In the genomic region with DNA sequence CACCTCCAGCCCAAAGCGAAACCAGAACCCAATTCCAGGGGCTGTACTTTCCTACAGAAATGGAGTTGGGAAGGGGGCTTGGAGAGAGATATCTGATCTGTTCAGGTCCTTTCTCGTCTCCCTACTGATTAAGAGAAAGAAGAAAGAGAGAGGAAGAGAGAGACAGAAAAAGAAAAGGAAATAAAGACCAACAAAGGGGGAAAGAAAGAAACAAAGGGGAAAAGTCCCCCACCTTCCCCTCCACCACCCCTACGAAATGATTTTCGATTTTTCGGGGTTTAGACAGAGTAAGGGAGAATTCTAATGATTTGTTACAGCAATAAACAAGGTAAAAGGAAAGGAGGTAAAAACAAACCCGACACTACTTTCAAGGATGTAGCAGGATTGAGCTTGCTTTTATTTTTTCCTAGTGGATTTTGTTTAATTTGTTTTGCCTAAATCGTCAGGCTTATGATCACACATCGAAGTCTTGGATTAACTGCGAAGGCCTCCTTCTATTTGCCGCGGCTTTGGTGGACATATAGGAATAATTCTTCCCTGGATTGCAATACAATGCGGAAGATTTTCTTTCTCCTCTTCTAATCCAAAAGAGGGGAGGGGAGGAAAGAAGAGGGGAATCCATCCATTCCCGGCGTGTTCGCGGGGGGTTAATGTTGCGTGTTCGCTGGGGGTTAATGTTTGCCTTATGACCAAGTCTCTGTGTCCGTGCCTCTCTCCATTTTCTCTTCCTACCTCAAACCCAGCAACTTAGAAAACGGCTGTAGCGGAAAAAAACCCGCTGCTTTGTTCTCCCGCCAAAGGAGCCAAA, we compare ENCODE assay signal across 11 cellular contexts. TPM values are rescaled to one million over a fixed set of nuclear protein-coding genes. Genes with fewer than 3 reads are reported as not detected.
DNase-seq lines count a peak whose midpoint lies in the region; TF ChIP-seq lines count a peak whose summit lies in the region.
"Had no signal": no experiment of that assay in that cellular context is flagged by ENCODE, and none has a peak within 500 bp of the region (broad histone marks: within the 10 kb centered on the region; RNA-seq: fewer than 3 reads in every experiment).

No MANE protein-coding gene starts in this region.

- no peaks in the 10 kb centered on the region for H3K9me3 Mint-ChIP-seq in Caco-2 (ENCODE audit: unreplicated experiment)
- H3K9me3 Mint-ChIP-seq in progenitor cell of endocrine pancreas (ENCODE audit: low read depth) = no peaks in the 10 kb centered on the region
- no peaks in the 10 kb centered on the region for H3K9me3 Mint-ChIP-seq in nephron progenitor cell

- peaks cover 12% of the 10 kb centered on the region for H3K36me3 Mint-ChIP-seq in Caco-2 (ENCODE audit: insufficient read depth, unreplicated experiment)
- H3K36me3 Mint-ChIP-seq in progenitor cell of endocrine pancreas (ENCODE audit: insufficient read depth) = no peaks in the 10 kb centered on the region
- no peaks in the 10 kb centered on the region for H3K36me3 Mint-ChIP-seq in nephron progenitor cell (ENCODE audit: low read depth)

- POLR2A ChIA-PET in Caco-2 (lab: Charles Lee) = no interaction called here

- peak overlapping the region; percentile 2 for H3K4me3 Mint-ChIP-seq in Caco-2 (ENCODE audit: unreplicated experiment)
- H3K4me3 Mint-ChIP-seq in progenitor cell of endocrine pancreas (ENCODE audit: low read depth) = no peak overlapping the region
- no peak overlapping the region for H3K4me3 Mint-ChIP-seq in nephron progenitor cell

- H3K27me3 Mint-ChIP-seq in Caco-2 (ENCODE audit: insufficient read depth, unreplicated experiment) (no peaks in the 10 kb centered on the region), progenitor cell of endocrine pancreas (peaks cover 93% of the 10 kb centered on the region), nephron progenitor cell (ENCODE audit: low read depth, poor library complexity) (peaks cover 96% of the 10 kb centered on the region)

- TF ChIP-seq CTCF in Caco-2 (IDR thresholded peaks at IDR 0.05; ENCODE audit: insufficient read depth in 1 of 2, low read depth in 1 of 2, low read length in 1 of 2, severe bottlenecking in 1 of 2, unreplicated experiment in 1 of 2) (no peak), Peyer's patch (IDR thresholded peaks at IDR 0.05) (no peak), progenitor cell of endocrine pancreas (IDR thresholded peaks at IDR 0.05; ENCODE audit: unreplicated experiment) (no peak), nephron progenitor cell (IDR thresholded peaks at IDR 0.05) (no peak)

- peak overlapping the region in 3 of 4 donors; percentile 12 to 67 (median 54) for H3K27ac ChIP-seq in Peyer's patch

- DNase-seq in Caco-2 = no peak
- DNase-seq in Peyer's patch = no peak
- DNase-seq in progenitor cell of endocrine pancreas (ENCODE audit: low spot score, unreplicated experiment) = no peak
- DNase-seq in GF-D8 (lab: John Stamatoyannopoulos, UW) = no peak
- no peak for DNase-seq in nephron progenitor cell
- no peak for DNase-seq in cortex of kidney (lab: John Stamatoyannopoulos, UW)
- no peak for DNase-seq in CD1c-positive myeloid dendritic cell (ENCODE audit: extremely low spot score)
- DNase-seq: NCI-H1417 treated with DMSO at 0.1 percent for 48 hours; stimulated activated CD4-positive, alpha-beta T cell treated with anti-CD3 and anti-CD28 coated beads, Interleukin-12 subunit alpha, Interleukin-12 subunit beta, amount 100 ng/mL, for 4 hours; testis had no signal

- H3K9ac ChIP-seq in iPS-15b (ENCODE audit: low read depth, low read length) = no peak overlapping the region

- BruUV-seq in Caco-2 (replicated peaks; lab: Mats Ljungman, UMichigan) = no TSS peak

- TF ChIP-seq POLR2A in Peyer's patch (IDR thresholded peaks at IDR 0.05) = no peak

- H3K27ac Mint-ChIP-seq in Caco-2 (ENCODE audit: unreplicated experiment) (no peak overlapping the region), progenitor cell of endocrine pancreas (peak overlapping the region; percentile 58), nephron progenitor cell (no peak overlapping the region)

- intact Hi-C loops in Caco-2 (cut with micrococcal nuclease; ENCODE audit: unreplicated experiment) = no loop called here

- H3K4me3 ChIP-seq in Caco-2 (ENCODE audit: low read depth, low read length) (no peak overlapping the region), Peyer's patch (peak overlapping the region in 3 of 4 donors; percentile 1 to 42 (median 34)), iPS-15b (ENCODE audit: low read depth, low read length) (peak overlapping the region; percentile 45)

- H3K9me3 ChIP-seq in Caco-2 = no peaks in the 10 kb centered on the region
- H3K9me3 ChIP-seq in Peyer's patch = no peaks in the 10 kb centered on the region
- no peaks in the 10 kb centered on the region for H3K9me3 ChIP-seq in iPS-15b (ENCODE audit: control insufficient read depth, insufficient read depth, low read length)
- H3K9me3 ChIP-seq: testis had no signal

- H3K4me1 ChIP-seq in Caco-2 = 0 out of 2 replicates have a peak, but pooled peaks cover 3% of the 10 kb centered on the region
- peaks cover 4 to 39% (median 12%) of the 10 kb centered on the region in 4 donors for H3K4me1 ChIP-seq in Peyer's patch
- peaks cover 16% of the 10 kb centered on the region for H3K4me1 ChIP-seq in iPS-15b (ENCODE audit: control insufficient read depth, insufficient read depth, low read length)

- no peaks in the 10 kb centered on the region for H3K36me3 ChIP-seq in Caco-2 (ENCODE audit: control insufficient read depth, insufficient read depth, low read length)
- H3K36me3 ChIP-seq in Peyer's patch = no peaks in the 10 kb centered on the region
- no peaks in the 10 kb centered on the region for H3K36me3 ChIP-seq in iPS-15b (ENCODE audit: control insufficient read depth, insufficient read depth, low read length)

- H3K4me1 Mint-ChIP-seq in Caco-2 (ENCODE audit: low read depth, unreplicated experiment) (peaks cover 8% of the 10 kb centered on the region), progenitor cell of endocrine pancreas (ENCODE audit: low read depth) (peaks cover 9% of the 10 kb centered on the region), nephron progenitor cell (peaks cover 31% of the 10 kb centered on the region)

- H3K27me3 ChIP-seq in Caco-2 (replicated peaks; ENCODE audit: control insufficient read depth, insufficient read depth, low read length) = no peaks in the 10 kb centered on the region
- H3K27me3 ChIP-seq in Peyer's patch = peaks cover 0 to 61% of the 10 kb centered on the region in 2 donors
- H3K27me3 ChIP-seq in iPS-15b (ENCODE audit: control insufficient read depth, insufficient read depth, low read length) = peaks cover 95% of the 10 kb centered on the region

- CTCF ChIA-PET in Caco-2 (lab: Charles Lee) = interaction anchor here (0.7 kb wide), 1 partner anchor 41 kb away, joined by 5 read pairs; no protein-coding TSS in a partner anchor

RNA-seq across cellular contexts. Expression of a gene that starts 1.9 kb away (rescaled TPM):
- 12.2 and 15.2 TPM in 2 replicates for total RNA-seq in Caco-2 (2022)
- total RNA-seq in Peyer's patch = 1 to 10 TPM; 1.2 to 7.4 (median 2.9) TPM
- total RNA-seq in progenitor cell of endocrine pancreas = not detected in 2 replicates

RNA-seq across cellular contexts. Expression of a gene that starts 40.3 kb away (rescaled TPM):
- total RNA-seq in Caco-2 (2022) (3.8 and 6.1 TPM in 2 replicates), Peyer's patch (100 to 1,000 TPM in 2 of 4 donors, 10 to 100 TPM in 1, 1 to 10 TPM in 1; 5.8 to 224 (median 104) TPM), progenitor cell of endocrine pancreas (not detected in 2 replicates)
